Comparison of ENCODE assay signal across 2 cellular contexts in the genomic region with DNA sequence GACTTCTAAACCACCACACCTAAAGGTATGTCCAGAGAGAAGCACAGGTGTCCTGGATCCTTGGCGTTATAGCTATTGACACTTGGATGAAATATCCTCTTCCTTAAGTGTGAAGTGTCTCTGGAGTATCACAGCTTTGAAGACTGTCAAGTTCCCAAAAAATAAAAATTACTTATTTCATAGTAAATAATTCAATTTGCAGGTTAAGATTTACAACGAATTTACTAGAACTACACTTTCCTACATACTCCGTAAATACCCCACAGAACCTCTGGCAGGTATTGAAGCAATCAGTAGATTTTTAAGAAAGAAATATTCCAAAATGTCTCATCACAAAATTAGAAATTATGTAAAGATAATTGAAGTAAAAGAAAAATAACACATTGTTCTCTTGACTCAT.
TF ChIP-seq lines count a peak whose summit lies in the region.

No MANE protein-coding gene starts in this region.

TF ChIP-seq in HepG2, 621 proteins besides CTCF, POLR2A, EP300 and RAD21:
- TF ChIP-seq SP2 (CRISPR knock-in tag; IDR thresholded peaks at IDR 0.05) = no peak
- TF ChIP-seq CBX2 (IDR thresholded peaks at IDR 0.05; ENCODE audit: low read depth, low read length) = peak; percentile 34; the same call in 1 of the 2 replicates
- no peak for TF ChIP-seq CBX2 (CRISPR knock-in tag; IDR thresholded peaks at IDR 0.05; ENCODE audit: low read depth)
- TF ChIP-seq, protein P1, sequence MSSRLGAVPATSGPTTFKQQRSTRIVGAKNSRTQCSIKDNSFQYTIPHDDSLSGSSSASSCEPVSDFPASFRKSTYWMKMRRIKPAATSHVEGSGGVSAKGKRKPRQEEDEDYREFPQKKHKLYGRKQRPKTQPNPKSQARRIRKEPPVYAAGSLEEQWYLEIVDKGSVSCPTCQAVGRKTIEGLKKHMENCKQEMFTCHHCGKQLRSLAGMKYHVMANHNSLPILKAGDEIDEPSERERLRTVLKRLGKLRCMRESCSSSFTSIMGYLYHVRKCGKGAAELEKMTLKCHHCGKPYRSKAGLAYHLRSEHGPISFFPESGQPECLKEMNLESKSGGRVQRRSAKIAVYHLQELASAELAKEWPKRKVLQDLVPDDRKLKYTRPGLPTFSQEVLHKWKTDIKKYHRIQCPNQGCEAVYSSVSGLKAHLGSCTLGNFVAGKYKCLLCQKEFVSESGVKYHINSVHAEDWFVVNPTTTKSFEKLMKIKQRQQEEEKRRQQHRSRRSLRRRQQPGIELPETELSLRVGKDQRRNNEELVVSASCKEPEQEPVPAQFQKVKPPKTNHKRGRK (CRISPR knock-in tag; IDR thresholded peaks at IDR 0.05) = no peak
TF ChIP-seq in HepG2: peak in this region for 1.

TF ChIP-seq in K562, 482 proteins besides CTCF, POLR2A, EP300 and RAD21:
- TF ChIP-seq CBX8 (IDR thresholded peaks at IDR 0.05; ENCODE audit: borderline replicate concordance, extremely low read depth, low read depth, low read length, poor library complexity, severe bottlenecking) (peak; percentile 93), PTTG1 (tag; IDR thresholded peaks at IDR 0.05; ENCODE audit: low read depth) (no peak), BMI1 (IDR thresholded peaks at IDR 0.05; ENCODE audit: low read length) (peak; percentile 42)
TF ChIP-seq in K562: peak in this region for 2.
